ENCODE assay signal across 8 cellular contexts in the genomic region with DNA sequence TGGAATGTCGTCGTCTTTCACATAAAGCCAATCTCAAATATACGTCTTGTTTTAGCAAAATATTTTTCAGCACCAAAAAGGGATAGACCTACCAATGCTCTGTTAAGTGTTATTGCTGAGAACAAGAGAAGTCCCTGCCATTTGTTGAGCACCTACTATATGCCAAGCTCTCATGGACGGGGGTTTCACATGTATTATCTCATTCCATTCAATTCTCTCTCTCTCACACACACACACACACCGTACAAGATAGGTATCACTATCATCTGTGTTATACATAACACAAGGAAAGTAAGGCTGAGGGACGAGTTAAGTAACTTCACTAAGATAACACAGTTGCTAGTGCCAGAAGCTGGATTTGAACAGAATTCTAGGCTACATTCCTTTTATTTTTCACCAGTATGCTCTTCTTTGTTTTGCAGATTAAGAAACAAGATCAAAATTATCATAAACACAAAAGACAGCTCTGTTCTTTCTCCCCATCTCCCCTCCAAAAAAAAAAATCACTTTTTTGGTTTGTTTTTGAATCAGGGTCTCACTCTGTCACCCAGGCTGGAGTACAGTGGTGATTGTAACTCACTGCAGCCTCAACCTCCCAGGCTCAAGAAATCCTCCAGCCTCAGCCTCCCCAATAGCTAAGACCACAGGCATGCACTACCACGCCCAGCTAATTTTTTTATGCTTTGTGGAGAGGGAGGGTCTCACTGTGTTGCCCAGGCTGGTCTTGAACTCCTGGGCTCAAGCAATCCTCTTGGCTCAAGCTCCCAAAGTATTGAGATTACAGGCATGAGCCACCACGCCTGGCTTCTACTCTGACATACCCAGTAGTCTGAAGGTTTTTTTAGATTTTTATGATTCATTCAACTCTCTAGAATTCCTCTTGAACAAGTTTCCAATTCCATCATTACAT. TPM values are rescaled to one million over a fixed set of nuclear protein-coding genes. Genes with fewer than 3 reads are reported as not detected.
DNase-seq lines count a peak whose midpoint lies in the region; ATAC-seq and TF ChIP-seq lines count a peak whose summit lies in the region.

No MANE protein-coding gene starts in this region.

- intact Hi-C loops in Calu3 (cut with micrococcal nuclease; ENCODE audit: unreplicated experiment) (no loop called here), PC-9 (cut with micrococcal nuclease; ENCODE audit: unreplicated experiment) (no loop called here)

- H2AFZ ChIP-seq in PC-9 (peak overlapping the region; percentile 92), parathyroid adenoma (peak overlapping the region; percentile 83)

- TF ChIP-seq CTCF in Calu3 (IDR thresholded peaks at IDR 0.05; ENCODE audit: unreplicated experiment) = no peak
- no peak for TF ChIP-seq CTCF in PC-9 (conservative IDR thresholded peaks at IDR 0.05)
- TF ChIP-seq CTCF in endodermal cell (conservative IDR thresholded peaks at IDR 0.05) = no peak
- no peak for TF ChIP-seq CTCF in parathyroid adenoma (IDR thresholded peaks at IDR 0.05)

- POLR2A ChIA-PET in PC-9 (lab: Charles Lee; ENCODE audit: unreplicated experiment) = no interaction called here

- H3K4me1 ChIP-seq in PC-9 (replicated peaks; ENCODE audit: insufficient read depth) (peaks cover 27% of the 10 kb centered on the region), endodermal cell (ENCODE audit: control insufficient read depth, insufficient read depth, low read length) (peaks cover 12% of the 10 kb centered on the region), parathyroid adenoma (peaks cover 10% of the 10 kb centered on the region)

- H3K36me3 Mint-ChIP-seq in Calu3 (ENCODE audit: insufficient read depth, unreplicated experiment) = peaks cover 44% of the 10 kb centered on the region
- peaks cover 8% of the 10 kb centered on the region for H3K36me3 Mint-ChIP-seq in endodermal cell (ENCODE audit: low read depth)

- ATAC-seq in HG02571 (IDR thresholded peaks at IDR 0.05; ENCODE audit: unreplicated experiment) (no peak), GM18517 (IDR thresholded peaks at IDR 0.05; ENCODE audit: unreplicated experiment) (no peak)

- H3K27ac ChIP-seq in PC-9 = peak overlapping the region; percentile 72
- H3K27ac ChIP-seq in endodermal cell (ENCODE audit: low read depth, low read length) = no peak overlapping the region
- H3K27ac ChIP-seq in parathyroid adenoma = no peak overlapping the region

- CTCF ChIA-PET in Calu3 (lab: Charles Lee) (interaction anchor here (0.7 to 1.5 kb wide), 2 partner anchors 8 to 310 kb away, joined by 3 to 7 read pairs; no protein-coding TSS in a partner anchor), PC-9 (lab: Charles Lee) (interaction anchor here (0.6 kb wide), 3 partner anchors 98 to 439 kb away, joined by 3 read pairs; no protein-coding TSS in a partner anchor)

- 75 to 88% methylated on average over 2 to 8 of the region's 8 CpGs for WGBS in endodermal cell (ENCODE audit: insufficient coverage in 1 of 2, insufficient read length in 1 of 2), 2 experiments

- H3K9ac ChIP-seq in endodermal cell (ENCODE audit: extremely low read depth, low read length, poor library complexity, severe bottlenecking) (no peak overlapping the region), parathyroid adenoma (no peak overlapping the region)

- no peaks in the 10 kb centered on the region for H3K9me2 ChIP-seq in PC-9 (ENCODE audit: insufficient read depth)

- H3K9me3 ChIP-seq in PC-9 (ENCODE audit: insufficient read depth, low read depth) (no peaks in the 10 kb centered on the region), endodermal cell (ENCODE audit: control insufficient read depth, low read length) (no peaks in the 10 kb centered on the region), parathyroid adenoma (ENCODE audit: control insufficient read depth, low read length) (no peaks in the 10 kb centered on the region)

- H3K36me3 ChIP-seq in PC-9 (ENCODE audit: low read depth) = no peaks in the 10 kb centered on the region
- no peaks in the 10 kb centered on the region for H3K36me3 ChIP-seq in endodermal cell (ENCODE audit: control insufficient read depth, insufficient read depth, low read length)
- H3K36me3 ChIP-seq in parathyroid adenoma (ENCODE audit: control insufficient read depth, insufficient read depth, low read length) = no peaks in the 10 kb centered on the region

- H3K9me3 Mint-ChIP-seq in Calu3 (ENCODE audit: low read depth, unreplicated experiment) (no peaks in the 10 kb centered on the region), endodermal cell (no peaks in the 10 kb centered on the region)

- H3K4me3 ChIP-seq in PC-9 (peak overlapping the region; percentile 60), endodermal cell (ENCODE audit: low read length) (peak overlapping the region; percentile 89), parathyroid adenoma (ENCODE audit: low read depth, low read length) (peak overlapping the region; percentile 80)

- H4K20me1 ChIP-seq in PC-9 (ENCODE audit: insufficient read depth) = no peaks in the 10 kb centered on the region

- H3K4me3 Mint-ChIP-seq in Calu3 (ENCODE audit: low read depth, unreplicated experiment) (peak overlapping the region; percentile 84), endodermal cell (peak overlapping the region; percentile 71)

- H3F3A ChIP-seq in PC-9 (ENCODE audit: insufficient read depth, low read depth) = peaks cover 12% of the 10 kb centered on the region; the same call in 1 of the 2 replicates

- H3K79me2 ChIP-seq in PC-9 (ENCODE audit: low read depth) (no peaks in the 10 kb centered on the region), parathyroid adenoma (peaks cover 21% of the 10 kb centered on the region)

- H3K27me3 ChIP-seq in PC-9 (ENCODE audit: insufficient read depth, low read depth) = no peaks in the 10 kb centered on the region
- H3K27me3 ChIP-seq in endodermal cell (ENCODE audit: control insufficient read depth, insufficient read depth, low read length, poor library complexity, severe bottlenecking) = no peaks in the 10 kb centered on the region
- no peaks in the 10 kb centered on the region for H3K27me3 ChIP-seq in parathyroid adenoma (ENCODE audit: control insufficient read depth, insufficient read depth, low read length)

- DNase-seq in Calu3 (no peak), PC-9 (no peak), endodermal cell (no peak), NCI-H2029 treated with DMSO at 0.1 percent for 48 hours (lab: John Stamatoyannopoulos, UW) (no peak), NCI-H748 (lab: John Stamatoyannopoulos, UW; ENCODE audit: unreplicated experiment) (no peak)

- H3K27me3 Mint-ChIP-seq in Calu3 (ENCODE audit: unreplicated experiment) (no peaks in the 10 kb centered on the region), endodermal cell (ENCODE audit: insufficient read depth) (no peaks in the 10 kb centered on the region)

- H3K4me1 Mint-ChIP-seq in Calu3 (ENCODE audit: low read depth, unreplicated experiment) = peaks cover 19% of the 10 kb centered on the region
- peaks cover 27% of the 10 kb centered on the region for H3K4me1 Mint-ChIP-seq in endodermal cell

- H3K4me2 ChIP-seq in PC-9 (peak overlapping the region; percentile 80), parathyroid adenoma (ENCODE audit: low read length) (peak overlapping the region; percentile 75)

- no TSS peak for BruUV-seq in Calu3 (replicated peaks; lab: Mats Ljungman, UMichigan)
- no TSS peak for BruUV-seq in PC-9 (replicated peaks; lab: Mats Ljungman, UMichigan)

- peak overlapping the region; percentile 82 for H3K27ac Mint-ChIP-seq in Calu3 (ENCODE audit: unreplicated experiment)
- H3K27ac Mint-ChIP-seq in endodermal cell = no peak overlapping the region

RNA-seq across cellular contexts. Expression of gene ARHGAP18, which starts 1.0 kb away (rescaled TPM):
- 64.5 and 65.6 TPM in 2 replicates for total RNA-seq in Calu3 (2022)
- total RNA-seq in PC-9 (2021) = 12.8 and 15.0 TPM in 2 replicates
- 10 to 100 TPM; 14.3 to 17.7 TPM for total RNA-seq in endodermal cell
- polyA plus RNA-seq in endodermal cell (2013, experiment 1 of 2) = 4.1 TPM
- 4.5 TPM for polyA plus RNA-seq in endodermal cell (2013, experiment 2 of 2)
